Comparison of ENCODE assay signal across 26 cellular contexts in the genomic region with DNA sequence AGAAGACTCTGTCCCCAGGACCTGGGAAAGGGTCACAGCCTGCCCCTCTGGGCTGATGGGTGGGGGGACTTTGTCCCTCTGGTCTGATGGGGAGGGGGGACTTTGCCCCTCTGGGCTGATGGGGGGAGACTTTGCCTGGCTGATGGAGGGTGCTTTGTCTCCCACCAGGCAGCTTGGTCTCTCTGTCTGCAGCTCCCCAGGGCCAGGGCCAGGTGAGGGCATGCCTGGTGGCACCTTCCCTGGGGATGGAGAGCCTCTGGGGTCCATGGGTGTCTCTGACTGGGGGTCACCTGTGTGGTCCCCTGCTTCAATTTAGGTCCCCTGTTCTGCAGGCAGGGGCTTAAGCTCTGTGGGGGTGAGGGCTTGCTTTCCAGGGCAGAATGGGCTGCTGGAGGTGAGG.
"Had no signal": no experiment of that assay in that cellular context is flagged by ENCODE, and none has a peak within 500 bp of the region (broad histone marks: within the 10 kb centered on the region; RNA-seq: fewer than 3 reads in every experiment).

No MANE protein-coding gene starts in this region.

- H3K4me1 ChIP-seq: heart right ventricle, left lung, parathyroid adenoma, testis, thyroid gland, transverse colon, vagina had no signal

- DNase-seq: left colon; midbrain; naive thymus-derived CD4-positive, alpha-beta T cell; nucleus accumbens; stimulated activated CD4-positive, alpha-beta T cell treated with anti-CD3 and anti-CD28 coated beads, Interleukin-12 subunit alpha, Interleukin-12 subunit beta, amount 100 ng/mL, for 4 hours; stimulated activated CD4-positive, alpha-beta T cell treated with anti-CD3 and anti-CD28 coated beads, Interleukin-15, amount 100 ng/mL, for 24 hours; stimulated activated CD4-positive, alpha-beta T cell treated with anti-CD3 and anti-CD28 coated beads, Interleukin-2, amount 100 ng/mL, for 24 hours; stimulated activated CD4-positive, alpha-beta T cell treated with anti-CD3 and anti-CD28 coated beads, Interleukin-4, amount 100 ng/mL, for 1 hour; stimulated activated naive B cell treated with anti-CD40 and anti-IgM and Interleukin-4, amounts not matched to agents 10 μg/mL and 1 μg/mL and 100 μg/mL, for 72 hours; stimulated activated naive CD8-positive, alpha-beta T cell treated with anti-CD3 and anti-CD28 coated beads, Interleukin-15, Interleukin-2, amounts not matched to agents 100 U/mL and 50 U/mL, for 24 hours; stomach; testis; thyroid gland; transverse colon had no signal

- H3K27me3 ChIP-seq: hepatocyte, testis, thyroid gland, upper lobe of left lung, vagina had no signal

- H3K36me3 ChIP-seq: heart right ventricle, left lung, stomach, thyroid gland, transverse colon, upper lobe of left lung, vagina had no signal

- H3K4me3 ChIP-seq: heart right ventricle, hepatocyte, left lung, mucosa of descending colon, skin epidermis, stomach, testis, thyroid gland, transverse colon, upper lobe of left lung, vagina had no signal

- ATAC-seq: heart right ventricle; left colon; left lung; mucosa of descending colon; naive thymus-derived CD4-positive, alpha-beta T cell; natural killer cell treated with Interleukin-12 subunit alpha and Interleukin-12 subunit beta and Interleukin-15 and Interleukin-18, amount 100 ng/mL, for 72 hours; right cardiac atrium; sciatic nerve; stimulated activated naive B cell treated with anti-CD40 and anti-IgM and Interleukin-4, amounts not matched to agents 10 μg/mL and 1 μg/mL and 100 μg/mL, for 72 hours; stimulated activated naive CD8-positive, alpha-beta T cell treated with anti-CD3 and anti-CD28 coated beads, Interleukin-15, Interleukin-2, amounts not matched to agents 100 U/mL and 50 U/mL, for 24 hours had no signal

- H3K27ac ChIP-seq: heart right ventricle, hepatocyte, left lung, parathyroid adenoma, skin epidermis, stomach, testis, thyroid gland, transverse colon, upper lobe of left lung, vagina had no signal

- FAIRE-seq: keratinocyte had no signal

- H3K9me3 ChIP-seq: mucosa of descending colon, testis, thyroid gland, transverse colon, vagina had no signal
